ENCODE assay signal across 26 cellular contexts in the genomic region with DNA sequence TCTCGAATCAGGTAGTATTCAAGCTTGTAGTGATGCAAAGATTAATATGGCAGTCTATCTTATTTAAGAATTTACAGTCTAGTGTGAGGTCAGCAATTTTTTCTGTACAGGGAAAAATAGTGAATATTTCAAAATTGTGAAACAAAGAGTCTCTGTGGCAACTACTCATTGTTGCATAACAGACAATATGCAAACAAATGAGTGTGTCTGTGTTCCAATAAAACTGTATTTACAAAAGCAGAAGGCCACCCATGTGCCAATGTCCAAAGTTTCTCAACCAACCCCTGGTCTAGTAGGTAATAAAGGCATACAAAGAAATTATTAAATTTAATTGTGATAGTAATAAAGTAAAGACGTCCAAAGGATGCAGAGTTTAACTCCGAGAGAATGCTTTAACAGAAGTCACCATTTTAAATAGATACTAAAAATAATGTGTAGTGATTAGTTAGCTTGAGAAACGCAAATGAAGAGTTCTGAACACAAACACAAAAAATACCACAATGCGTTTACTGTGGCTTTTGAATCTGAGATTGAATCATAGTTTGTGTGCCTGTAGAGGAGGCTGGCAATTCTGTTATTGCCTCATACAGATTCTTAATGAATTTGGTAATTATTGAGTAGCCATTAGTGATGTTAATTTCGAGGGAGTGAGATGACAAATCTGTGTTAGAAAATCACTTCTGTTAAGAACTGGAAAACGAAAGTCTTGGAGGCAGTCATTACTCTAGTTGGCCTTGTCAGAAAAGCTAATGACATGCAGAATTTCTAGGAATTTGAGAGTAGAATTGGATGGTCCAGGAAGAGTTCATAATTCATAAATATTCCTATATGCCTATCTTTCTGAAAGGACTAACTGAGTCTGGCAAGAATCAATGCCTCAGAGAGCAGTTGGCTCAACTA. TPM values are rescaled to one million over a fixed set of nuclear protein-coding genes. Genes with fewer than 3 reads are reported as not detected.
DNase-seq lines count a peak whose midpoint lies in the region; ATAC-seq, FAIRE-seq and TF ChIP-seq lines count a peak whose summit lies in the region.
"Had no signal": no experiment of that assay in that cellular context is flagged by ENCODE, and none has a peak within 500 bp of the region (broad histone marks: within the 10 kb centered on the region; RNA-seq: fewer than 3 reads in every experiment).

No MANE protein-coding gene starts in this region.

- ATAC-seq in HepG2 (peak; percentile 97), HG03571 (IDR thresholded peaks at IDR 0.05; ENCODE audit: unreplicated experiment) (no peak)
- no peak for ATAC-seq in stimulated activated naive CD8-positive, alpha-beta T cell treated with anti-CD3 and anti-CD28 coated beads, Interleukin-15, Interleukin-2, amounts not matched to agents 100 U/mL and 50 U/mL, for 24 hours
- ATAC-seq: left cardiac atrium, Panc1 had no signal

- H3K9me3 Mint-ChIP-seq in osteocyte (ENCODE audit: unreplicated experiment): no peaks in the 10 kb centered on the region
- H3K9me3 Mint-ChIP-seq: endodermal cell, nephron had no signal

- intact Hi-C loops in HepG2 (cut with micrococcal nuclease; ENCODE audit: unreplicated experiment): loop anchor here (2.0 kb wide), 1 partner anchor 49 kb away; the partner anchor contains the start of gene CADM2

- 22% methylated on average over 7 of the region's 7 CpGs for WGBS in HepG2 (ENCODE audit: low lambda C conversion rate)

- H2AFZ ChIP-seq in HepG2 (ENCODE audit: low read length): peak overlapping the region; percentile 49

- no TSS peak for BruUV-seq in HepG2 (replicated peaks; lab: Mats Ljungman, UMichigan)

- no peaks in the 10 kb centered on the region for H3K79me2 ChIP-seq in HepG2 (ENCODE audit: insufficient read depth, low read length)

- no peaks in the 10 kb centered on the region for H3K9me3 ChIP-seq in HepG2 (ENCODE audit: low read length)
- H3K9me3 ChIP-seq: suprapubic skin, uterus had no signal

- CTCF ChIA-PET in HepG2 (lab: Yijun Ruan, JAX; ENCODE audit: low intra/inter-chr PET ratio, low total read pairs): no interaction called here

- POLR2A ChIA-PET in HepG2 (lab: Yijun Ruan, JAX): no interaction called here

- no peak overlapping the region for H3K27ac Mint-ChIP-seq in osteocyte (ENCODE audit: unreplicated experiment)
- H3K27ac Mint-ChIP-seq: endodermal cell, nephron had no signal

- H3K36me3 ChIP-seq in bronchial epithelial cell (ENCODE audit: control insufficient read depth, insufficient read depth, low read length): no peaks in the 10 kb centered on the region
- no peaks in the 10 kb centered on the region for H3K36me3 ChIP-seq in HepG2 (replicated peaks in 1 of 2; ENCODE audit: control insufficient read depth in 1 of 2, insufficient read depth in 2 of 2, low read length in 2 of 2)
- H3K36me3 ChIP-seq: brain microvascular endothelial cell, suprapubic skin, uterus had no signal

- TF ChIP-seq EP300 in HepG2 (IDR thresholded peaks at IDR 0.05; ENCODE audit: low read depth in 2 of 2, low read length in 2 of 2) (peak; percentile 95 to 98), HepG2 (CRISPR knock-in tag; IDR thresholded peaks at IDR 0.05; ENCODE audit: borderline replicate concordance) (peak; percentile 77)

- no peak overlapping the region for H3K4me3 Mint-ChIP-seq in osteocyte (ENCODE audit: unreplicated experiment)
- H3K4me3 Mint-ChIP-seq: endodermal cell, nephron had no signal

- H3K36me3 Mint-ChIP-seq in osteocyte (ENCODE audit: unreplicated experiment): no peaks in the 10 kb centered on the region

- DNase-seq in HT1080 (ENCODE audit: low read depth) (peak; percentile 1), NCI-H460 (ENCODE audit: extremely low read depth, low read depth) (peak; percentile 41), bronchial epithelial cell (ENCODE audit: low read depth) (peak; percentile 31), HepG2 (ENCODE audit: low spot score) (peak; percentile 90), HPDE6-E6E7 (ENCODE audit: extremely low spot score) (no peak), osteocyte (ENCODE audit: extremely low spot score, unreplicated experiment) (no peak)
- no peak for DNase-seq in stimulated activated naive CD8-positive, alpha-beta T cell treated with anti-CD3 and anti-CD28 coated beads, Interleukin-15, Interleukin-2, amounts not matched to agents 100 U/mL and 50 U/mL, for 24 hours
- DNase-seq: activated CD4-positive, alpha-beta T cell treated with anti-CD3 and anti-CD28 coated beads, Interleukin-2, amount 50 U/mL, for 48 hours; activated effector memory CD4-positive, alpha-beta T cell treated with anti-CD3 and anti-CD28 coated beads, Interleukin-2, amount 50 U/mL, for 16 hours; brain microvascular endothelial cell; endodermal cell; glutamatergic neuron; left cardiac atrium; NCI-H1105 treated with DMSO at 0.1 percent for 48 hours; NCI-H2081; NCI-H345; posterior cingulate gyrus; uterus had no signal

- H3K4me3 ChIP-seq in bronchial epithelial cell (ENCODE audit: low read depth, low read length) (no peak overlapping the region), HepG2 (replicated peaks in 1 of 3; ENCODE audit: insufficient read depth in 1 of 3, low read depth in 2 of 3, low read length in 3 of 3) (no peak overlapping the region)
- H3K4me3 ChIP-seq: suprapubic skin, uterus had no signal

- H3K4me1 ChIP-seq in HepG2 (ENCODE audit: insufficient read depth, low read length): peaks cover 27% of the 10 kb centered on the region
- H3K4me1 ChIP-seq: suprapubic skin, uterus had no signal

- peak overlapping the region; percentile 24 for H3K4me2 ChIP-seq in HepG2 (ENCODE audit: low read depth, low read length)

- H3K27me3 ChIP-seq in bronchial epithelial cell (ENCODE audit: control insufficient read depth, insufficient read depth, low read length) (no peaks in the 10 kb centered on the region), HepG2 (ENCODE audit: control insufficient read depth in 1 of 2, insufficient read depth in 2 of 2, low read length in 2 of 2) (no peaks in the 10 kb centered on the region)
- H3K27me3 ChIP-seq: brain microvascular endothelial cell, suprapubic skin, uterus had no signal

- H3K9ac ChIP-seq in HepG2 (ENCODE audit: insufficient read depth, low read depth, low read length): no peak overlapping the region

- in situ Hi-C loops in HepG2 (cut with HindIII; ENCODE audit: extremely low pct_ligation_motif_present, low pct_unique_long_range_greater_than_20kb): no loop called here

- no peaks in the 10 kb centered on the region for H3K4me1 Mint-ChIP-seq in osteocyte (ENCODE audit: unreplicated experiment)

- FAIRE-seq in bronchial epithelial cell (lab: Jason Lieb, UNC) (no peak), HepG2 (lab: Jason Lieb, UNC) (peak; percentile 37)
- FAIRE-seq: H54 had no signal

- H3K27me3 Mint-ChIP-seq in osteocyte (ENCODE audit: unreplicated experiment): no peaks in the 10 kb centered on the region

- TF ChIP-seq POLR2A in HepG2 (IDR thresholded peaks at IDR 0.05; ENCODE audit: insufficient read depth in 1 of 2, low read depth in 2 of 2, low read length in 2 of 2): no peak

- H4K20me1 ChIP-seq in HepG2 (ENCODE audit: insufficient read depth, low read length): no peaks in the 10 kb centered on the region

- TF ChIP-seq CTCF in bronchial epithelial cell (IDR thresholded peaks at IDR 0.05; ENCODE audit: insufficient read depth, low read length, severe bottlenecking): no peak
- TF ChIP-seq CTCF in HepG2 (CRISPR knock-in tag; IDR thresholded peaks at IDR 0.05): no peak
- no peak for TF ChIP-seq CTCF in osteocyte (IDR thresholded peaks at IDR 0.05)

- no peak for TF ChIP-seq RAD21 in HepG2 (CRISPR knock-in tag; IDR thresholded peaks at IDR 0.05)

- peak overlapping the region; percentile 76 for H3K27ac ChIP-seq in HepG2 (ENCODE audit: extremely low read length, insufficient read depth, low read length)
- H3K27ac ChIP-seq: brain microvascular endothelial cell, suprapubic skin, uterus had no signal

TF ChIP-seq in HepG2, 621 proteins besides CTCF, POLR2A, EP300 and RAD21 (continues in another document):
- peak; percentile 69 for TF ChIP-seq THAP11 (CRISPR knock-in tag; IDR thresholded peaks at IDR 0.05)
- TF ChIP-seq ARNT2 (CRISPR knock-in tag; IDR thresholded peaks at IDR 0.05; ENCODE audit: low read depth): no peak
- no peak for TF ChIP-seq POLR2G (IDR thresholded peaks at IDR 0.05; ENCODE audit: low read depth, low read length)
- TF ChIP-seq CENPT (CRISPR knock-in tag; IDR thresholded peaks at IDR 0.05; ENCODE audit: low read depth): no peak

RNA-seq across cellular contexts. Expression of gene CADM2, which starts 48.7 kb away (rescaled TPM):
- total RNA-seq in HT1080 (2014; rRNA removed; shearing (Covaris generic)): 0.50 TPM in 1 of 2 replicates, not detected in the other
- polyA plus RNA-seq in HT1080 (2015; cell fraction: cytosol; rRNA removed): 0.07 and 0.61 TPM in 2 replicates
- polyA plus RNA-seq in HT1080 (2015; cell fraction: nucleus; rRNA removed): 0.01 and 0.16 TPM in 2 replicates
- total RNA-seq in NCI-H460 (2014; rRNA removed; shearing (Covaris generic)): 20.9 and 25.0 TPM in 2 replicates
- 16.4 and 22.8 TPM in 2 replicates for polyA plus RNA-seq in NCI-H460 (2014; cell fraction: nucleus; rRNA removed)
- total RNA-seq in bronchial epithelial cell (under 0.01 and 0.26 TPM in 2 replicates), HepG2 (2016; rRNA removed; fragmentation: Illumina TruSeq; extraction: Trizol) (not detected in 2 replicates), osteocyte (1.5 and 2.2 TPM in 2 replicates)
- not detected in 2 replicates for total RNA-seq in HepG2 (2016; cell fraction: cytosol; rRNA removed; fragmentation: Illumina TruSeq; extraction: Trizol; ENCODE audit: low read depth)
- not detected in 2 replicates for total RNA-seq in HepG2 (2016; cell fraction: insoluble cytoplasmic fraction; rRNA removed; fragmentation: Illumina TruSeq; extraction: Trizol)
- not detected in 2 replicates for total RNA-seq in HepG2 (2016; cell fraction: membrane; rRNA removed; fragmentation: Illumina TruSeq; extraction: Trizol)
- total RNA-seq in HepG2 (2016; cell fraction: nucleus; rRNA removed; fragmentation: Illumina TruSeq; extraction: Trizol): not detected in 2 replicates
- polyA plus RNA-seq in HepG2 (2011; rRNA removed): not detected in 2 replicates
- 0.04 TPM in 1 of 2 replicates, not detected in the other for polyA plus RNA-seq in HepG2 (2011; cell fraction: cytosol; rRNA removed)
- polyA plus RNA-seq in HepG2 (2011; cell fraction: nucleus; rRNA removed): 0.21 TPM in 1 of 2 replicates, not detected in the other
- polyA plus RNA-seq in HepG2 (2012): not detected in 2 replicates
- polyA plus RNA-seq in HepG2 (2016; cell fraction: cytosol; fragmentation: Illumina TruSeq; extraction: Trizol; ENCODE audit: low read depth): not detected in 2 replicates
- polyA plus RNA-seq in HepG2 (2016; cell fraction: insoluble cytoplasmic fraction; fragmentation: Illumina TruSeq; extraction: Trizol; ENCODE audit: low read depth): not detected in 2 replicates
- not detected in 2 replicates for polyA plus RNA-seq in HepG2 (2016; cell fraction: membrane; fragmentation: Illumina TruSeq; extraction: Trizol; ENCODE audit: low read depth)
- not detected in 2 replicates for polyA plus RNA-seq in HepG2 (2016; cell fraction: nucleus; fragmentation: Illumina TruSeq; extraction: Trizol; ENCODE audit: insufficient read depth, low read depth)
- polyA minus RNA-seq in HepG2 (2011; rRNA and poly(A)+ RNA removed; ENCODE audit: low replicate concordance): 0.12 TPM in 1 of 2 replicates, not detected in the other
- polyA minus RNA-seq in HepG2 (2011; cell fraction: cytosol; rRNA and poly(A)+ RNA removed): not detected in 2 replicates
- not detected in 2 replicates for polyA minus RNA-seq in HepG2 (2011; cell fraction: nucleus; rRNA and poly(A)+ RNA removed)
- total RNA-seq: SK-MEL-5; T-helper 2 cell treated with Interferon-gamma antibody and Interleukin-4, amounts not matched to agents 100 ng/mL and 5 ng/mL, for 36 hours had no signal
- polyA plus RNA-seq: AG04450 had no signal

Comparison
In these comparisons a context has a peak if more than half of its experiments do, and no peak if none do; other contexts are left out.
1. DNase-seq: peak in HT1080 (single experiment), NCI-H460 (single experiment), bronchial epithelial cell (single experiment) and HepG2 (single experiment); none in HPDE6-E6E7 (single experiment), stimulated activated naive CD8-positive, alpha-beta T cell treated with anti-CD3 and anti-CD28 coated beads, Interleukin-15, Interleukin-2, amounts not matched to agents 100 U/mL and 50 U/mL, for 24 hours (single experiment) and osteocyte (single experiment).